23 cellular contexts compared by ENCODE assay signal in the genomic region with DNA sequence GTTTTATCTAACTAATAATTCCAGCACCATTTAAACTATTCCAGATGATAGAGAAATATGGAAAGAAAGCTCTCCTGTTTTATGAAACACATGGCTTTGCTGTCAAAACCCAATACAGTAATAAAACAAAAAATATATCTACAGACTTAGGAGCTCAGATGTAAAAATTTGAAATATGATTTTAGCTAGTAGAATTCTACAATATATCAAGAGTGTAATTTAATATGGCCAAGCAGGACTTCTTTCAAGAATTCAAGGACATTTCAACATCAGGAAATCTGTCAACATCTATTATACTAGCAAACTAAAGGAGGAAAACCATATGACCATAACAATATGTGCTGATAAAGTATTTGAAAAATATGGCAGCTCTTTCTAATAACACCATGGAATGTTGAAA. TPM values are rescaled to one million over a fixed set of nuclear protein-coding genes. Genes with fewer than 3 reads are reported as not detected.
A peak's percentile ranks its signal among the peaks of the same experiment; 100 is the strongest.
DNase-seq lines count a peak whose midpoint lies in the region; ATAC-seq lines count a peak whose summit lies in the region.
"Had no signal": no experiment of that assay in that cellular context is flagged by ENCODE, and none has a peak within 500 bp of the region (broad histone marks: within the 10 kb centered on the region; RNA-seq: fewer than 3 reads in every experiment).

No MANE protein-coding gene starts in this region.

- DNase-seq in NCI-H2171 treated with DMSO at 0.1 percent for 48 hours (lab: John Stamatoyannopoulos, UW) (peak; percentile 32), NCI-H2171 (lab: John Stamatoyannopoulos, UW) (no peak), T-helper 17 cell (no peak), dedifferentiated amniotic fluid mesenchymal stem cell (ENCODE audit: extremely low spot score) (peak; percentile 56)
- no peak for DNase-seq in activated CD4-positive, alpha-beta T cell treated with anti-CD3 and anti-CD28 coated beads, Interleukin-2, amount 50 U/mL, for 4 hours
- DNase-seq: ACHN; AML-193; BE2C; CD4-positive, alpha-beta T cell; CD8-positive, alpha-beta memory T cell; DMS 273 treated with DMSO at 0.1 percent for 48 hours; DMS79; EL; GDM1; GOT3; H7 had no signal

- no peaks in the 10 kb centered on the region for H3K36me3 Mint-ChIP-seq in T-helper 17 cell (ENCODE audit: low read depth)

- no peak overlapping the region for H3K4me3 Mint-ChIP-seq in T-helper 17 cell
- H3K4me3 Mint-ChIP-seq: CD14-positive monocyte; CD4-positive, alpha-beta T cell; CD8-positive, alpha-beta memory T cell had no signal

- no peaks in the 10 kb centered on the region for H3K27me3 Mint-ChIP-seq in T-helper 17 cell
- H3K27me3 Mint-ChIP-seq: CD4-positive, alpha-beta T cell; CD8-positive, alpha-beta memory T cell had no signal

- H3K9me3 ChIP-seq in T-helper 17 cell (ENCODE audit: control insufficient read depth, low read length, poor library complexity, severe bottlenecking), result no peaks in the 10 kb centered on the region
- H3K9me3 ChIP-seq: A549, BE2C had no signal

- peaks cover 6% of the 10 kb centered on the region for H3K4me1 Mint-ChIP-seq in T-helper 17 cell
- H3K4me1 Mint-ChIP-seq: CD14-positive monocyte had no signal

- H3K27ac Mint-ChIP-seq in T-helper 17 cell, result peak overlapping the region; percentile 47
- H3K27ac Mint-ChIP-seq: CD14-positive monocyte; CD4-positive, alpha-beta T cell; CD8-positive, alpha-beta memory T cell had no signal

- ATAC-seq in T-helper 17 cell (no peak), GM21737 (IDR thresholded peaks at IDR 0.05; ENCODE audit: unreplicated experiment) (no peak), GM18870 (IDR thresholded peaks at IDR 0.05; ENCODE audit: unreplicated experiment) (no peak), HG03439 (IDR thresholded peaks at IDR 0.05; ENCODE audit: unreplicated experiment) (no peak)
- ATAC-seq: A549, GM12878, HCT116 had no signal

RNA-seq across cellular contexts. Expression of a gene that starts 57.5 kb away (rescaled TPM):
- not detected for total RNA-seq in T-helper 17 cell
- total RNA-seq: CD4-positive, alpha-beta T cell; CD8-positive, alpha-beta memory T cell; GM12878; H7 had no signal

Comparison
In these comparisons a context has a peak if more than half of its experiments do, and no peak if none do; other contexts are left out.
1. DNase-seq: peak in NCI-H2171 treated with DMSO at 0.1 percent for 48 hours (single experiment) and dedifferentiated amniotic fluid mesenchymal stem cell (single experiment); none in NCI-H2171 (single experiment), T-helper 17 cell (0 of 3) and activated CD4-positive, alpha-beta T cell treated with anti-CD3 and anti-CD28 coated beads, Interleukin-2, amount 50 U/mL, for 4 hours (0 of 2).